Comparison of ENCODE assay signal across 33 cellular contexts in the genomic region with DNA sequence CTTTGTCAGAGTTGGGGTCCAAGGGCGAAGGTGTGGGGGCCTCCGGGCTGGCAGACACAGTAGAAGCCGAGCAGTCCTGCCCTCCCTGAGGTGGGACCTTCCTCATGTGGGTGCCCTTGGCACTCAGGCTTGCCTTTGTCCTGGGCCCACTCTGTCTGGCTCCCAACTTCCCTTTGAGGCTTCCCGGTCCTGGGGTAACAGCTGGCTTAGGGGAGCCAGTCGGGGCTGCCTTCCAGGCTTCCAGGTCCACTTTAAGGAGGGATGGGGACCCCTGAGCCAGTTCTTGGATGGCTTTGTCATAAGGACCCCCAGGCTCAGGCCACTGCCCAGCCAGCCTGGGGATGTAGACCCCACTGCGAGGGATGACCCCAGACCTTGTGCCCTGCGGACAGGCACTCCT. TPM values are rescaled to one million over a fixed set of nuclear protein-coding genes. Genes with fewer than 3 reads are reported as not detected.
"Had no signal": no experiment of that assay in that cellular context is flagged by ENCODE, and none has a peak within 500 bp of the region (broad histone marks: within the 10 kb centered on the region; RNA-seq: fewer than 3 reads in every experiment).

No MANE protein-coding gene starts in this region.

- H3K27ac ChIP-seq: brain microvascular endothelial cell, esophagus muscularis mucosa, foreskin keratinocyte, gastrocnemius medialis, heart left ventricle had no signal

- H3K4me1 ChIP-seq: foreskin keratinocyte had no signal

- H3K4me3 ChIP-seq: esophagus muscularis mucosa, gastrocnemius medialis, heart left ventricle had no signal

- DNase-seq: activated CD4-positive, alpha-beta memory T cell treated with anti-CD3 and anti-CD28 coated beads for 36 hours; activated CD4-positive, alpha-beta T cell treated with anti-CD3 and anti-CD28 coated beads for 36 hours; activated CD4-positive, alpha-beta T cell treated with anti-CD3 and anti-CD28 coated beads, Interleukin-2, amount 10 ng/mL, durations not matched to agents 24 days and 14 days; activated CD4-positive, CD25-positive, alpha-beta regulatory T cell; activated CD4-positive, CD25-positive, alpha-beta regulatory T cell treated with anti-CD3 and anti-CD28 coated beads, Interleukin-2, amount 50 U/mL, for 72 hours; activated CD8-positive, alpha-beta memory T cell treated with anti-CD3 and anti-CD28 coated beads, Interleukin-2, amount 10 ng/mL, durations not matched to agents 7 days and 5 days; activated CD8-positive, alpha-beta memory T cell treated with anti-CD3 and anti-CD28 coated beads, Interleukin-2, amount 50 U/mL, for 4 hours; activated CD8-positive, alpha-beta T cell treated with anti-CD3 and anti-CD28 coated beads, Interleukin-2, amount 10 ng/mL, durations not matched to agents 7 days and 5 days; activated effector memory CD4-positive, alpha-beta T cell treated with anti-CD3 and anti-CD28 coated beads, Interleukin-2, amount 50 U/mL, for 16 hours; activated naive CD4-positive, alpha-beta T cell treated with anti-CD3 and anti-CD28 coated beads for 36 hours; activated T-cell treated with anti-CD3 and anti-CD28 coated beads, Interleukin-2, amount 50 U/mL, for 1 hour; amniotic stem cell; anterior cingulate cortex; brain microvascular endothelial cell; cortex of kidney; dermis blood vessel endothelial cell; effector CD4-positive, alpha-beta T cell; effector memory CD8-positive, alpha-beta T cell; erythroblast; foreskin keratinocyte; gastrocnemius medialis; glutamatergic neuron; heart left ventricle; T-helper 2 cell had no signal

- H3K9me3 ChIP-seq: esophagus muscularis mucosa, gastrocnemius medialis, heart left ventricle had no signal

- H3K36me3 ChIP-seq: brain microvascular endothelial cell, esophagus muscularis mucosa, gastrocnemius medialis, heart left ventricle had no signal

- ATAC-seq: activated CD4-positive, alpha-beta T cell treated with anti-CD3 and anti-CD28 coated beads for 36 hours; activated CD8-positive, alpha-beta memory T cell treated with anti-CD3 and anti-CD28 coated beads, Interleukin-2, amount 10 ng/mL, durations not matched to agents 7 days and 5 days; activated CD8-positive, alpha-beta T cell treated with anti-CD3 and anti-CD28 coated beads, Interleukin-2, amount 10 ng/mL, durations not matched to agents 7 days and 5 days; effector memory CD8-positive, alpha-beta T cell; foreskin keratinocyte; gastrocnemius medialis; heart left ventricle had no signal

RNA-seq across cellular contexts. Expression of a gene that starts 7.8 kb away (rescaled TPM):
- total RNA-seq: activated CD4-positive, alpha-beta memory T cell treated with anti-CD3 and anti-CD28 coated beads for 36 hours; activated CD4-positive, alpha-beta T cell treated with anti-CD3 and anti-CD28 coated beads, Interleukin-2, amount 10 ng/mL, durations not matched to agents 24 days and 14 days; activated CD8-positive, alpha-beta memory T cell treated with anti-CD3 and anti-CD28 coated beads, Interleukin-2, amount 10 ng/mL, durations not matched to agents 7 days and 5 days; activated CD8-positive, alpha-beta T cell treated with anti-CD3 and anti-CD28 coated beads, Interleukin-2, amount 10 ng/mL, durations not matched to agents 7 days and 5 days; activated T-helper 2 cell treated with anti-CD3 and anti-CD28 coated beads, Interferon-gamma antibody, Interleukin-2, Interleukin-4, amounts not matched to agents 10 μg/mL and 5 μg/mL and 100 μg/mL, durations not matched to agents 14 hours and 24 hours and 36 hours; bronchial epithelial cell; foreskin keratinocyte; T-helper 1 cell treated with Interleukin-12 subunit alpha and Interleukin-12 subunit beta and Interleukin-4 antibody, amounts not matched to agents 30 ng/mL and 1 ng/mL, for 36 hours had no signal
- polyA plus RNA-seq: foreskin keratinocyte had no signal

RNA-seq across cellular contexts. Expression of a gene that starts 15.4 kb away (rescaled TPM):
- total RNA-seq: activated CD4-positive, alpha-beta memory T cell treated with anti-CD3 and anti-CD28 coated beads for 36 hours; activated CD4-positive, alpha-beta T cell treated with anti-CD3 and anti-CD28 coated beads for 36 hours; activated CD4-positive, alpha-beta T cell treated with anti-CD3 and anti-CD28 coated beads, Interleukin-2, amount 10 ng/mL, durations not matched to agents 24 days and 14 days; activated CD8-positive, alpha-beta memory T cell treated with anti-CD3 and anti-CD28 coated beads for 36 hours; activated CD8-positive, alpha-beta memory T cell treated with anti-CD3 and anti-CD28 coated beads, Interleukin-2, amount 10 ng/mL, durations not matched to agents 7 days and 5 days; activated CD8-positive, alpha-beta T cell treated with anti-CD3 and anti-CD28 coated beads, Interleukin-2, amount 10 ng/mL, durations not matched to agents 7 days and 5 days; activated naive CD4-positive, alpha-beta T cell treated with anti-CD3 and anti-CD28 coated beads for 36 hours; activated T-helper 1 cell treated with anti-CD3 and anti-CD28 coated beads, Interleukin-12 subunit alpha, Interleukin-12 subunit beta, Interleukin-2, Interleukin-4 antibody, amounts not matched to agents 30 ng/mL and 10 ng/mL and 1 ng/mL, durations not matched to agents 14 hours and 24 hours and 36 hours; activated T-helper 2 cell treated with anti-CD3 and anti-CD28 coated beads, Interferon-gamma antibody, Interleukin-2, Interleukin-4, amounts not matched to agents 10 μg/mL and 5 μg/mL and 100 μg/mL, durations not matched to agents 14 hours and 24 hours and 36 hours; astrocyte; bronchial epithelial cell; cardiac septum; cerebellum; dermis blood vessel endothelial cell; esophagus muscularis mucosa; foreskin keratinocyte; gastrocnemius medialis; heart left ventricle; T-helper 1 cell treated with Interleukin-12 subunit alpha and Interleukin-12 subunit beta and Interleukin-4 antibody, amounts not matched to agents 30 ng/mL and 1 ng/mL, for 36 hours had no signal
- polyA plus RNA-seq: foreskin keratinocyte had no signal

RNA-seq across cellular contexts. Expression of a gene that starts 50.2 kb away (rescaled TPM):
- total RNA-seq: activated CD4-positive, alpha-beta memory T cell treated with anti-CD3 and anti-CD28 coated beads for 36 hours; activated CD4-positive, alpha-beta T cell treated with anti-CD3 and anti-CD28 coated beads, Interleukin-2, amount 10 ng/mL, durations not matched to agents 24 days and 14 days; activated CD8-positive, alpha-beta memory T cell treated with anti-CD3 and anti-CD28 coated beads for 36 hours; activated CD8-positive, alpha-beta memory T cell treated with anti-CD3 and anti-CD28 coated beads, Interleukin-2, amount 10 ng/mL, durations not matched to agents 7 days and 5 days; activated CD8-positive, alpha-beta T cell treated with anti-CD3 and anti-CD28 coated beads, Interleukin-2, amount 10 ng/mL, durations not matched to agents 7 days and 5 days; activated T-helper 1 cell treated with anti-CD3 and anti-CD28 coated beads, Interleukin-12 subunit alpha, Interleukin-12 subunit beta, Interleukin-2, Interleukin-4 antibody, amounts not matched to agents 30 ng/mL and 10 ng/mL and 1 ng/mL, durations not matched to agents 14 hours and 24 hours and 36 hours; activated T-helper 2 cell treated with anti-CD3 and anti-CD28 coated beads, Interferon-gamma antibody, Interleukin-2, Interleukin-4, amounts not matched to agents 10 μg/mL and 5 μg/mL and 100 μg/mL, durations not matched to agents 14 hours and 24 hours and 36 hours; T-helper 1 cell treated with Interleukin-12 subunit alpha and Interleukin-12 subunit beta and Interleukin-4 antibody, amounts not matched to agents 30 ng/mL and 1 ng/mL, for 36 hours had no signal
